8 cellular contexts compared by ENCODE assay signal in the genomic region with DNA sequence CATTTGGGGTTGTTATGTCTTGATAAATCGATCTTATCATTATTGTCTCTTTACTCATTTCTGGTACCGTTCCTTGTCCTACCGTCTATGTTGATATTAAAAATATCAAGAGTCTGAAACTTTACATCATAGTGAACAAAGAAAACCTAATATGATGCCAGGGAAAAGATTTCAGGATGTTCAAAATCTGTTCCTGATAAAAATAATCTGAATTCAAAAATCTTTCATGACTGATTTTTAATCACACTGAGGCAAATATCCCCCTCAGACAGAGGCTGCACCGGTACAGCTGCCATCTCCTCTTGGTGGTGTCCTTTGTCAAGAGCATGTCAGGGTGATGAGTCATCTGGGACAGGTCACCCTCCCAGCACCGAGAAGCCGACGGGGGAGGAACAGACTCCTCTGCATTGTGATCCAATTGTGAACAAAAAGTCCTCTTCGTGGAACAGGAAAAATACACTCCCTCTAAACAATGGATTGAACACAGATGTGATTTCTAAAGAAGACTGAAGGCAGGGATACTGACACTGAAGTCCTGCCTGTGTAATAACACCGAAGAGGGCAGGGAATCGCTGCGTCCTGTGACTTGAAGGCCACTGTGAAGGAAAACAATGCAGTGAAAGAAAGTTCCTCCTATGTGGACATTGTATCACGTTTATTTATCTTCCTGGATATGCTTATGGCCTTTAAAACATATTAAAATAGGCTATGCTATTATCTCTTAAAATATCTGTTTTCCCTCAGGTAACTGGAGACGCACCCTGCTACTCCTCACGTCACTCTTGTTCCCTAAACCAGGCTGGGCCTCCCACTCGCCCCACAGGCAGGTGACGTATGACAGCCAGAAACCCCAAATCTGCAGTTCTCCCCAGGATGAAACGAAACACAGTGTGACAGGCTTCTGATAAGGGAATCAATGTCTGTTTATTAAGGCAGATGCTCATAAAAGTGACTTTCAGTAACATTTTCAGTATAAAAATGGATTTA. TPM values are rescaled to one million over a fixed set of nuclear protein-coding genes. Genes with fewer than 3 reads are reported as not detected.
DNase-seq lines count a peak whose midpoint lies in the region; ATAC-seq and TF ChIP-seq lines count a peak whose summit lies in the region.

No MANE protein-coding gene starts in this region.

- intact Hi-C loops in MCF 10A (cut with micrococcal nuclease), result no loop called here

- POLR2A ChIA-PET in MCF 10A (lab: Yijun Ruan, JAX), result interaction anchor here (0.6 kb wide), 1 partner anchor 39 kb away, joined by 3 read pairs; no protein-coding TSS in a partner anchor

- no peaks in the 10 kb centered on the region for H3K9me3 Mint-ChIP-seq in MCF 10A (ENCODE audit: unreplicated experiment)
- H3K9me3 Mint-ChIP-seq in activated naive CD8-positive, alpha-beta T cell treated with anti-CD3 and anti-CD28 coated beads, Interleukin-2, amount 50 U/mL, for 24 hours, result no peaks in the 10 kb centered on the region

- H3K27me3 Mint-ChIP-seq in MCF 10A (ENCODE audit: insufficient read depth, unreplicated experiment), result no peaks in the 10 kb centered on the region
- no peaks in the 10 kb centered on the region for H3K27me3 Mint-ChIP-seq in activated naive CD8-positive, alpha-beta T cell treated with anti-CD3 and anti-CD28 coated beads, Interleukin-2, amount 50 U/mL, for 24 hours

- DNase-seq in AG20443 (ENCODE audit: low spot score) (peak; percentile 61), M059J (ENCODE audit: low read depth) (peak; percentile 90), MCF 10A (ENCODE audit: unreplicated experiment) (peak; percentile 53), kidney tubule cell (ENCODE audit: low spot score) (peak; percentile 77), superior temporal gyrus (ENCODE audit: extremely low spot score) (peak; percentile 84), activated gamma-delta T cell treated with Interleukin-2 at 50 U/mL for 16 hours (no peak), T-helper 2 cell (no peak)
- DNase-seq in activated naive CD8-positive, alpha-beta T cell treated with anti-CD3 and anti-CD28 coated beads, Interleukin-2, amount 50 U/mL, for 24 hours, result no peak

- H3K4me1 Mint-ChIP-seq in MCF 10A (ENCODE audit: insufficient read depth, unreplicated experiment), result peaks cover 27% of the 10 kb centered on the region
- peaks cover 6% of the 10 kb centered on the region for H3K4me1 Mint-ChIP-seq in activated naive CD8-positive, alpha-beta T cell treated with anti-CD3 and anti-CD28 coated beads, Interleukin-2, amount 50 U/mL, for 24 hours

- ATAC-seq in activated naive CD8-positive, alpha-beta T cell treated with anti-CD3 and anti-CD28 coated beads, Interleukin-2, amount 50 U/mL, for 24 hours, result no peak

- H3K4me3 Mint-ChIP-seq in MCF 10A (ENCODE audit: unreplicated experiment), result peak overlapping the region; percentile 28
- H3K4me3 Mint-ChIP-seq in activated naive CD8-positive, alpha-beta T cell treated with anti-CD3 and anti-CD28 coated beads, Interleukin-2, amount 50 U/mL, for 24 hours, result no peak overlapping the region

- CTCF ChIA-PET in MCF 10A (lab: Yijun Ruan, JAX), result interaction anchor here (0.9 kb wide), 1 partner anchor 218 kb away, joined by 3 read pairs; no protein-coding TSS in a partner anchor

- peak overlapping the region; percentile 68 for H3K27ac Mint-ChIP-seq in MCF 10A (ENCODE audit: low read depth, unreplicated experiment)
- no peak overlapping the region for H3K27ac Mint-ChIP-seq in activated naive CD8-positive, alpha-beta T cell treated with anti-CD3 and anti-CD28 coated beads, Interleukin-2, amount 50 U/mL, for 24 hours

- peaks cover 11% of the 10 kb centered on the region for H3K36me3 Mint-ChIP-seq in MCF 10A (ENCODE audit: insufficient read depth, unreplicated experiment)
- no peaks in the 10 kb centered on the region for H3K36me3 Mint-ChIP-seq in activated naive CD8-positive, alpha-beta T cell treated with anti-CD3 and anti-CD28 coated beads, Interleukin-2, amount 50 U/mL, for 24 hours (ENCODE audit: low read depth)

- BruUV-seq in MCF 10A (replicated peaks; lab: Mats Ljungman, UMichigan), result no TSS peak

- TF ChIP-seq CTCF in MCF 10A (IDR thresholded peaks at IDR 0.05; ENCODE audit: unreplicated experiment), result no peak

RNA-seq across cellular contexts. Expression of a gene that starts 4.3 kb away (rescaled TPM):
- 17.4 and 21.6 TPM in 2 replicates for total RNA-seq in M059J (2014; rRNA removed; shearing (Covaris generic))
- total RNA-seq in MCF 10A (2022), result 10.5 and 11.3 TPM in 2 replicates

RNA-seq across cellular contexts. Expression of a gene that starts 33.1 kb away (rescaled TPM):
- total RNA-seq in M059J (2014; rRNA removed; shearing (Covaris generic)), result not detected in 2 replicates
- 0.20 TPM in 1 of 2 replicates, not detected in the other for total RNA-seq in MCF 10A (2022)

RNA-seq across cellular contexts. Expression of a gene that starts 40.1 kb away (rescaled TPM):
- total RNA-seq in M059J (2014; rRNA removed; shearing (Covaris generic)), result 31.9 and 55.0 TPM in 2 replicates
- total RNA-seq in MCF 10A (2022), result 45.5 and 47.5 TPM in 2 replicates

Comparison
In these comparisons a context has a peak if more than half of its experiments do, and no peak if none do; other contexts are left out.
1. DNase-seq: peak in AG20443 (single experiment), M059J (single experiment), MCF 10A (single experiment), kidney tubule cell (single experiment) and superior temporal gyrus (single experiment); none in activated naive CD8-positive, alpha-beta T cell treated with anti-CD3 and anti-CD28 coated beads, Interleukin-2, amount 50 U/mL, for 24 hours (single experiment), activated gamma-delta T cell treated with Interleukin-2 at 50 U/mL for 16 hours (single experiment) and T-helper 2 cell (0 of 5).